Comparison of ENCODE assay signal across 8 cellular contexts in genomic region chr17:19386276-19386863, GRCh38. TPM values are rescaled to one million over a fixed set of nuclear protein-coding genes. Genes with fewer than 3 reads are reported as not detected.
DNase-seq lines count a peak whose midpoint lies in the region; ATAC-seq and TF ChIP-seq lines count a peak whose summit lies in the region.

No MANE protein-coding gene starts in this region.

- BruUV-seq in mammary epithelial cell (replicated peaks; lab: Mats Ljungman, UMichigan), result no TSS peak

- H3K4me2 ChIP-seq in mammary epithelial cell (ENCODE audit: insufficient read depth, low read depth, low read length) (peak overlapping the region; percentile 51), mesenchymal stem cell (ENCODE audit: low read length, poor library complexity, severe bottlenecking) (peak overlapping the region; percentile 19)

- peak overlapping the region; percentile 16 to 89 for H3K4ac ChIP-seq in mesenchymal stem cell (ENCODE audit: low read depth in 1 of 2, low read length in 2 of 2)

- no peak for ATAC-seq in GM21723 (IDR thresholded peaks at IDR 0.05; ENCODE audit: unreplicated experiment)

- dilution Hi-C loops in mammary epithelial cell (cut with HindIII; ENCODE audit: low sequenced_read_pairs), result no loop called here

- intact Hi-C loops in mammary epithelial cell (cut with micrococcal nuclease), result no loop called here

- H3K9ac ChIP-seq in mammary epithelial cell (ENCODE audit: insufficient read depth, low read length) (no peak overlapping the region), mesenchymal stem cell (ENCODE audit: low read length) (peak overlapping the region; percentile 58)

- peak overlapping the region; percentile 60 to 89 for H2BK12ac ChIP-seq in mesenchymal stem cell (ENCODE audit: low read length in 2 of 2)

- peak overlapping the region; percentile 38 for H2BK15ac ChIP-seq in mesenchymal stem cell (ENCODE audit: low read depth, poor library complexity, severe bottlenecking)

- peaks cover 11% of the 10 kb centered on the region for H3K36me3 ChIP-seq in mammary epithelial cell (ENCODE audit: insufficient read depth, low read length)
- H3K36me3 ChIP-seq in mesenchymal stem cell (ENCODE audit: control insufficient read depth in 1 of 2, insufficient read depth in 2 of 2, low read depth in 1 of 2, low read length in 2 of 2), result peaks cover 42 to 50% of the 10 kb centered on the region in 2 experiments

- no peak overlapping the region for H2AK5ac ChIP-seq in mesenchymal stem cell (ENCODE audit: low read length, severe bottlenecking)

- H3K4me3 ChIP-seq in mammary epithelial cell (replicated peaks in 1 of 3; ENCODE audit: insufficient read depth in 1 of 3, low read depth in 2 of 3, low read length in 3 of 3), result no peak overlapping the region
- H3K4me3 ChIP-seq in mesenchymal stem cell (ENCODE audit: insufficient read depth in 1 of 2, low read depth in 1 of 2, low read length in 2 of 2), result peak overlapping the region in 1 of 2 experiments; percentile 69

- TF ChIP-seq CTCF in mammary epithelial cell (conservative IDR thresholded peaks at IDR 0.05 in 1 of 2, IDR thresholded peaks at IDR 0.05 in 1 of 2; ENCODE audit: extremely low read depth in 1 of 2, insufficient read depth in 1 of 2, low read depth in 1 of 2, low read length in 2 of 2) (no peak), GM20000 (IDR thresholded peaks at IDR 0.05; ENCODE audit: extremely low read depth, missing control alignments) (no peak), GM13977 (IDR thresholded peaks at IDR 0.05; ENCODE audit: extremely low read depth, insufficient read depth, missing control alignments) (no peak)

- CTCF ChIA-PET in mammary epithelial cell (lab: Charles Lee; ENCODE audit: low non-redundant PET), result no interaction called here

- H3K27ac ChIP-seq in mammary epithelial cell (ENCODE audit: insufficient read depth, low read depth, low read length) (no peak overlapping the region), mesenchymal stem cell (ENCODE audit: low read length, poor library complexity, severe bottlenecking) (peak overlapping the region; percentile 10)

- no peaks in the 10 kb centered on the region for H3K9me3 ChIP-seq in mammary epithelial cell (replicated peaks; ENCODE audit: insufficient read depth, low read length)
- H3K9me3 ChIP-seq in mesenchymal stem cell (ENCODE audit: control insufficient read depth, low read length), result no peaks in the 10 kb centered on the region

- peak overlapping the region in 1 of 2 experiments; percentile 86 for H3K14ac ChIP-seq in mesenchymal stem cell (ENCODE audit: low read length in 2 of 2)

- no peak overlapping the region for H2BK5ac ChIP-seq in mesenchymal stem cell (ENCODE audit: low read depth, low read length, poor library complexity, severe bottlenecking)

- peaks cover 3% of the 10 kb centered on the region for H3K79me2 ChIP-seq in mammary epithelial cell (ENCODE audit: insufficient read depth, low read length)

- H4K20me1 ChIP-seq in mammary epithelial cell (ENCODE audit: insufficient read depth, low read length), result no peaks in the 10 kb centered on the region

- no peaks in the 10 kb centered on the region for H3K27me3 ChIP-seq in mammary epithelial cell (ENCODE audit: insufficient read depth, low read length)
- peaks cover 0 to 5% of the 10 kb centered on the region in 2 experiments for H3K27me3 ChIP-seq in mesenchymal stem cell (ENCODE audit: control insufficient read depth in 1 of 2, insufficient read depth in 1 of 2, low read length in 2 of 2)

- peak overlapping the region; percentile 78 to 96 for H3K18ac ChIP-seq in mesenchymal stem cell (ENCODE audit: low read depth in 1 of 2, low read length in 2 of 2)

- peaks cover 25% of the 10 kb centered on the region for H3K4me1 ChIP-seq in mammary epithelial cell (ENCODE audit: insufficient read depth, low read length)
- peaks cover 32% of the 10 kb centered on the region for H3K4me1 ChIP-seq in mesenchymal stem cell (ENCODE audit: control insufficient read depth, insufficient read depth, low read depth, low read length)

- in situ Hi-C loops in mammary epithelial cell (cut with MboI; ENCODE audit: low sequenced_read_pairs in 2 of 2) (no loop called here), GM13977 (cut with MboI; ENCODE audit: low pct_unique_long_range_greater_than_20kb, low sequenced_read_pairs, unreplicated experiment) (no loop called here)

- peak overlapping the region; percentile 8 for H2BK120ac ChIP-seq in mesenchymal stem cell (ENCODE audit: low read depth, low read length)

- peak overlapping the region; percentile 25 for H4K8ac ChIP-seq in mesenchymal stem cell (ENCODE audit: low read length)

- peak overlapping the region; percentile 27 for H4K91ac ChIP-seq in mesenchymal stem cell (ENCODE audit: low read length)

- H3K23ac ChIP-seq in mesenchymal stem cell (ENCODE audit: low read length in 2 of 2), result peak overlapping the region in 1 of 2 experiments; percentile 57

- 15% methylated on average over 13 of the region's 17 CpGs for WGBS in mammary epithelial cell (ENCODE audit: low coverage, missing lambda C conversion rate)
- WGBS in mesenchymal stem cell, result 44% methylated on average over 17 of the region's 17 CpGs

- H2AFZ ChIP-seq in mammary epithelial cell (ENCODE audit: low read depth, low read length) (no peak overlapping the region), mesenchymal stem cell (ENCODE audit: low read depth, low read length) (no peak overlapping the region)

- DNase-seq in 8988T (peak; percentile 65), Kasumi-1 (lab: John Stamatoyannopoulos, UW) (peak; percentile 13 to 29), mammary epithelial cell (peak; percentile 84), mesenchymal stem cell (peak; percentile 94), NCI-H1694 treated with DMSO at 0.1 percent for 48 hours (lab: John Stamatoyannopoulos, UW) (no peak), GM20000 (ENCODE audit: low spot score) (no peak), GM13977 (ENCODE audit: low spot score) (no peak)

- peaks cover 26% of the 10 kb centered on the region for H3K79me1 ChIP-seq in mesenchymal stem cell (replicated peaks; ENCODE audit: low read length, poor library complexity, severe bottlenecking)

RNA-seq across cellular contexts. Expression of gene MFAP4, which starts 0.6 kb away (rescaled TPM):
- total RNA-seq in mammary epithelial cell, result under 1 TPM in 1 of 2 donors, not detected in 1; 0.33 TPM
- not detected for polyA plus RNA-seq in mammary epithelial cell
- polyA minus RNA-seq in mammary epithelial cell, result not detected
- polyA plus RNA-seq in mesenchymal stem cell (2013, experiment 1 of 2), result 238 TPM
- 237 TPM for polyA plus RNA-seq in mesenchymal stem cell (2013, experiment 2 of 2)

RNA-seq across cellular contexts. Expression of gene MAPK7, which starts 8.1 kb away (rescaled TPM):
- total RNA-seq in mammary epithelial cell, result 10 to 100 TPM; 19.1 to 21.5 TPM
- polyA plus RNA-seq in mammary epithelial cell, result 11.2 TPM
- polyA minus RNA-seq in mammary epithelial cell, result 31.2 TPM
- polyA plus RNA-seq in mesenchymal stem cell (2013, experiment 1 of 2), result 33.6 TPM
- 30.7 TPM for polyA plus RNA-seq in mesenchymal stem cell (2013, experiment 2 of 2)

RNA-seq across cellular contexts. Expression of gene B9D1, which starts 23.8 kb away (rescaled TPM):
- 10 to 100 TPM; 21.2 to 23.2 TPM for total RNA-seq in mammary epithelial cell
- polyA plus RNA-seq in mammary epithelial cell, result 39.0 TPM
- polyA minus RNA-seq in mammary epithelial cell, result 25.0 TPM
- polyA plus RNA-seq in mesenchymal stem cell (2013, experiment 1 of 2), result 30.2 TPM
- polyA plus RNA-seq in mesenchymal stem cell (2013, experiment 2 of 2), result 30.8 TPM

RNA-seq across cellular contexts. Expression of gene RNF112, which starts 24.7 kb away (rescaled TPM):
- total RNA-seq in mammary epithelial cell, result not detected
- not detected for polyA plus RNA-seq in mammary epithelial cell
- not detected for polyA minus RNA-seq in mammary epithelial cell
- polyA plus RNA-seq in mesenchymal stem cell (2013, experiment 1 of 2), result 0.08 TPM
- polyA plus RNA-seq in mesenchymal stem cell (2013, experiment 2 of 2), result 0.08 TPM

Comparison
In these comparisons a context has a peak if more than half of its experiments do, and no peak if none do; other contexts are left out.
1. DNase-seq: peak in 8988T (single experiment), Kasumi-1 (2 of 2), mammary epithelial cell (single experiment) and mesenchymal stem cell (single experiment); none in NCI-H1694 treated with DMSO at 0.1 percent for 48 hours (single experiment), GM20000 (single experiment) and GM13977 (single experiment).